ENCODE assay signal across 19 cellular contexts in the genomic region with DNA sequence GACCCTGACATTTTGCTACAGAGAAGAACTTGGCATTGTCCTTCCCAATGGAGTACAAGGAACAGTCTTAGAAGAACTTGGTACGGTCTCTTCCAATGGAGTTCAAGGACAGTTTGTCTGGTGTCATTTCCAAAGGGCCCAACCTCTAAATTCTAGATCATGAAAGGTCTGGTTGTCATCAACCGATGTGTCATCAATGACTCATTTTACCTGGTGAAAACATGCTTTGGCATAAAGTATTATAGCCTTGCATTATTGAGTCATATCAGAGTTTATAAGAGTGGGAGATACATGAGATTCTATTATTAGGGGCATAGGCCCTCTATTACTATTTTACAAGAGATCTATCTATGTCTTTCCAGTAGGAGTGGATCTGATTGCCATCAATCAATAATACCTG. TPM values are rescaled to one million over a fixed set of nuclear protein-coding genes. Genes with fewer than 3 reads are reported as not detected.
DNase-seq lines count a peak whose midpoint lies in the region; ATAC-seq and TF ChIP-seq lines count a peak whose summit lies in the region.
"Had no signal": no experiment of that assay in that cellular context is flagged by ENCODE, and none has a peak within 500 bp of the region (broad histone marks: within the 10 kb centered on the region; RNA-seq: fewer than 3 reads in every experiment).

No MANE protein-coding gene starts in this region.

- H3K4me1 ChIP-seq in smooth muscle cell (ENCODE audit: low read depth), result no peaks in the 10 kb centered on the region

- H3K27me3 ChIP-seq in smooth muscle cell (ENCODE audit: low read depth), result no peaks in the 10 kb centered on the region

- DNase-seq in activated CD4-positive, CD25-positive, alpha-beta regulatory T cell treated with anti-CD3 and anti-CD28 coated beads, Interleukin-2, amount 50 U/mL, for 72 hours, result no peak
- peak; percentile 12 for DNase-seq in stimulated activated CD4-positive, alpha-beta T cell treated with anti-CD3 and anti-CD28 coated beads, Interleukin-4, amount 100 ng/mL, for 24 hours
- DNase-seq in stimulated activated CD4-positive, alpha-beta T cell treated with anti-CD3 and anti-CD28 coated beads, Interleukin-15, amount 100 ng/mL, for 24 hours, result no peak
- peak; percentile 61 for DNase-seq in epithelial cell of esophagus (ENCODE audit: low read depth)
- no peak for DNase-seq in smooth muscle cell (lab: John Stamatoyannopoulos, UW; ENCODE audit: unreplicated experiment)
- no peak for DNase-seq in NCI-H1436 treated with DMSO at 0.1 percent for 48 hours (lab: John Stamatoyannopoulos, UW)
- DNase-seq: CD8-positive, alpha-beta T cell; DMS79; GM23248; KBM-7; NCI-H1694; NCI-H510A treated with DMSO at 0.1 percent for 48 hours; NCI-H82 had no signal

- H3K36me3 ChIP-seq in smooth muscle cell (ENCODE audit: low read depth), result no peaks in the 10 kb centered on the region

- H3K9me3 ChIP-seq in smooth muscle cell (replicated peaks; ENCODE audit: low read depth), result no peaks in the 10 kb centered on the region

- H2AFZ ChIP-seq in smooth muscle cell (ENCODE audit: low read depth), result no peak overlapping the region
- H2AFZ ChIP-seq: GM23248 had no signal

- H3K79me2 ChIP-seq in smooth muscle cell (ENCODE audit: low read depth), result no peaks in the 10 kb centered on the region

- H3K4me2 ChIP-seq in smooth muscle cell, result no peak overlapping the region

- ATAC-seq in activated CD4-positive, CD25-positive, alpha-beta regulatory T cell treated with anti-CD3 and anti-CD28 coated beads, Interleukin-2, amount 50 U/mL, for 24 hours, result peak; percentile 78 to 92
- ATAC-seq in GM21447 (IDR thresholded peaks at IDR 0.05; ENCODE audit: unreplicated experiment), result no peak
- ATAC-seq: CD8-positive, alpha-beta T cell; Right ventricle myocardium inferior had no signal

- no peak overlapping the region for H3K9ac ChIP-seq in smooth muscle cell (ENCODE audit: low read depth)
- H3K9ac ChIP-seq: GM23248 had no signal

- H4K20me1 ChIP-seq in smooth muscle cell (ENCODE audit: low read depth), result no peaks in the 10 kb centered on the region

- no peak overlapping the region for H3K27ac ChIP-seq in smooth muscle cell (ENCODE audit: low read depth)
- H3K27ac ChIP-seq: 22Rv1, GM23248 had no signal

- H3K4me3 ChIP-seq in epithelial cell of esophagus (ENCODE audit: low read length) (no peak overlapping the region), smooth muscle cell (no peak overlapping the region)
- H3K4me3 ChIP-seq: GM23248 had no signal

- 97% methylated on average over 2 of the region's 2 CpGs for WGBS in smooth muscle cell (ENCODE audit: low lambda C conversion rate)

- H3F3A ChIP-seq in smooth muscle cell (ENCODE audit: low read depth), result no peaks in the 10 kb centered on the region

- TF ChIP-seq CTCF in epithelial cell of esophagus (IDR thresholded peaks at IDR 0.05; ENCODE audit: insufficient read depth, low read depth, low read length, missing control alignments) (no peak), smooth muscle cell (IDR thresholded peaks at IDR 0.05; ENCODE audit: borderline replicate concordance, insufficient read depth, poor library complexity, severe bottlenecking) (no peak)

RNA-seq across cellular contexts. Expression of gene CYP2B6, which starts 4.3 kb away (rescaled TPM):
- total RNA-seq in smooth muscle cell, result not detected in 2 replicates
- not detected in 2 replicates for polyA plus RNA-seq in smooth muscle cell
- total RNA-seq: CD8-positive, alpha-beta T cell; G401; GM23248; Right ventricle myocardium inferior had no signal
- polyA plus RNA-seq: BJ, GM23248 had no signal

Comparison
In these comparisons a context has a peak if more than half of its experiments do, and no peak if none do; other contexts are left out.
1. DNase-seq: peak in stimulated activated CD4-positive, alpha-beta T cell treated with anti-CD3 and anti-CD28 coated beads, Interleukin-4, amount 100 ng/mL, for 24 hours (single experiment) and epithelial cell of esophagus (single experiment); none in activated CD4-positive, CD25-positive, alpha-beta regulatory T cell treated with anti-CD3 and anti-CD28 coated beads, Interleukin-2, amount 50 U/mL, for 72 hours (single experiment), stimulated activated CD4-positive, alpha-beta T cell treated with anti-CD3 and anti-CD28 coated beads, Interleukin-15, amount 100 ng/mL, for 24 hours (single experiment), smooth muscle cell (single experiment) and NCI-H1436 treated with DMSO at 0.1 percent for 48 hours (single experiment).